In genomic region chr13:41001695-41002094, GRCh38 we compare ENCODE assay signal across 18 cellular contexts. TPM values are rescaled to one million over a fixed set of nuclear protein-coding genes. Genes with fewer than 3 reads are reported as not detected.
DNase-seq lines count a peak whose midpoint lies in the region; ATAC-seq, FAIRE-seq and TF ChIP-seq lines count a peak whose summit lies in the region.
"Had no signal": no experiment of that assay in that cellular context is flagged by ENCODE, and none has a peak within 500 bp of the region (broad histone marks: within the 10 kb centered on the region; RNA-seq: fewer than 3 reads in every experiment).

No MANE protein-coding gene starts in this region.

- FAIRE-seq in HepG2 (lab: Jason Lieb, UNC), result peak; percentile 80
- FAIRE-seq: GM18507 had no signal

- no peaks in the 10 kb centered on the region for H3K9me3 Mint-ChIP-seq in T-cell

- peak overlapping the region; percentile 85 for H3K27ac ChIP-seq in HepG2 (ENCODE audit: extremely low read length, insufficient read depth, low read length)
- H3K27ac ChIP-seq in right lobe of liver, result no peak overlapping the region

- 7% methylated on average over 5 of the region's 5 CpGs for WGBS in HepG2 (ENCODE audit: low lambda C conversion rate)
- 65% methylated on average over 5 of the region's 5 CpGs for WGBS in right lobe of liver (ENCODE audit: insufficient coverage, low coverage, low lambda C conversion rate, missing lambda C conversion rate)

- H3K27ac Mint-ChIP-seq in T-cell, result peak overlapping the region; percentile 70 to 90
- H3K27ac Mint-ChIP-seq: nephron progenitor cell had no signal

- BruUV-seq in HepG2 (replicated peaks; lab: Mats Ljungman, UMichigan), result no TSS peak

- CTCF ChIA-PET in HepG2 (lab: Yijun Ruan, JAX; ENCODE audit: low intra/inter-chr PET ratio, low total read pairs), result no interaction called here
- CTCF ChIA-PET in T-cell (lab: Charles Lee), result interaction anchor here (1.0 to 1.5 kb wide), 2 partner anchors 17 to 23 kb away, joined by 3 read pairs; no protein-coding TSS in a partner anchor

- DNase-seq in HepG2 (ENCODE audit: low spot score) (peak; percentile 90), right lobe of liver (no peak), T-cell (no peak), foreskin melanocyte (peak; percentile 18), cerebellum (ENCODE audit: low spot score) (no peak)
- DNase-seq: activated CD4-positive, CD25-positive, alpha-beta regulatory T cell treated with anti-CD3 and anti-CD28 coated beads, Interleukin-2, amount 50 U/mL, for 72 hours; cortex of kidney; NCI-H1436 treated with DMSO at 0.1 percent for 48 hours; NCI-H2227 treated with DMSO at 0.1 percent for 48 hours; nephron progenitor cell; SHP77; T-helper 9 cell had no signal

- POLR2A ChIA-PET in HepG2 (lab: Yijun Ruan, JAX), result no interaction called here
- POLR2A ChIA-PET in T-cell (lab: Charles Lee), result interaction anchor here in 1 of 2 donors (1.6 kb wide), 1 partner anchor 12 kb away, joined by 6 read pairs; no protein-coding TSS in a partner anchor

- TF ChIP-seq RAD21 in HepG2 (CRISPR knock-in tag; IDR thresholded peaks at IDR 0.05), result no peak

- TF ChIP-seq EP300 in HepG2 (IDR thresholded peaks at IDR 0.05; ENCODE audit: low read depth in 2 of 2, low read length in 2 of 2), result no peak; a peak in 1 of 4 replicates
- peak; percentile 31; the same call in 1 of the 2 replicates for TF ChIP-seq EP300 in HepG2 (CRISPR knock-in tag; IDR thresholded peaks at IDR 0.05; ENCODE audit: borderline replicate concordance)

- peaks cover 76 to 80% (median 77%) of the 10 kb centered on the region in 3 donors for H3K4me1 Mint-ChIP-seq in T-cell

- H3K4me3 ChIP-seq in HepG2 (replicated peaks in 1 of 3; ENCODE audit: insufficient read depth in 1 of 3, low read depth in 2 of 3, low read length in 3 of 3) (peak overlapping the region in 2 of 3 experiments; percentile 4 to 38; a peak in 2 of 6 replicates), right lobe of liver (no peak overlapping the region)
- H3K4me3 ChIP-seq: HAP-1, lung had no signal

- in situ Hi-C loops in HepG2 (cut with HindIII; ENCODE audit: extremely low pct_ligation_motif_present, low pct_unique_long_range_greater_than_20kb), result no loop called here

- H3K79me2 ChIP-seq in HepG2 (ENCODE audit: insufficient read depth, low read length), result peaks cover 97% of the 10 kb centered on the region

- H3K36me3 ChIP-seq in HepG2 (replicated peaks in 1 of 2; ENCODE audit: control insufficient read depth in 1 of 2, insufficient read depth in 2 of 2, low read length in 2 of 2) (peaks cover 2 to 9% of the 10 kb centered on the region in 2 experiments; a peak in 3 of 5 replicates), right lobe of liver (no peaks in the 10 kb centered on the region)
- H3K36me3 ChIP-seq: HAP-1 had no signal

- intact Hi-C loops in HepG2 (cut with micrococcal nuclease; ENCODE audit: unreplicated experiment) (loop anchor here (10.0 kb wide), 1 partner anchor 107 kb away; no protein-coding TSS in a partner anchor), right lobe of liver (cut with DNase I) (no loop called here)

- ATAC-seq in HepG2, result peak; percentile 97
- no peak for ATAC-seq in right lobe of liver
- ATAC-seq in T-cell (replicated peaks in 1 of 4), result no peak
- ATAC-seq in GM18519 (IDR thresholded peaks at IDR 0.05; ENCODE audit: low FRiP score, unreplicated experiment), result no peak
- no peak for ATAC-seq in GM21526 (IDR thresholded peaks at IDR 0.05; ENCODE audit: low FRiP score, unreplicated experiment)
- no peak for ATAC-seq in HG03139 (IDR thresholded peaks at IDR 0.05; ENCODE audit: unreplicated experiment)

- H4K20me1 ChIP-seq in HepG2 (ENCODE audit: insufficient read depth, low read length), result no peaks in the 10 kb centered on the region

- peak overlapping the region; percentile 54 for H3K4me2 ChIP-seq in HepG2 (ENCODE audit: low read depth, low read length)

- peak overlapping the region; percentile 67 for H3K9ac ChIP-seq in HepG2 (ENCODE audit: insufficient read depth, low read depth, low read length)

- peaks cover 82% of the 10 kb centered on the region for H3K4me1 ChIP-seq in HepG2 (ENCODE audit: insufficient read depth, low read length)
- H3K4me1 ChIP-seq in right lobe of liver, result peaks cover 0 to 28% (median 9%) of the 10 kb centered on the region in 4 donors
- H3K4me1 ChIP-seq: HAP-1 had no signal

- TF ChIP-seq CTCF in HepG2 (CRISPR knock-in tag; IDR thresholded peaks at IDR 0.05) (no peak), right lobe of liver (IDR thresholded peaks at IDR 0.05) (no peak)

- H3K27me3 ChIP-seq in HepG2 (ENCODE audit: control insufficient read depth in 1 of 2, insufficient read depth in 2 of 2, low read length in 2 of 2), result no peaks in the 10 kb centered on the region
- no peaks in the 10 kb centered on the region for H3K27me3 ChIP-seq in right lobe of liver

- peak overlapping the region in 2 of 3 donors; percentile 24 to 50 for H3K4me3 Mint-ChIP-seq in T-cell
- H3K4me3 Mint-ChIP-seq: nephron progenitor cell had no signal

- peaks cover 17% of the 10 kb centered on the region for H3K36me3 Mint-ChIP-seq in T-cell

- H3K9me3 ChIP-seq in HepG2 (ENCODE audit: low read length), result no peaks in the 10 kb centered on the region
- no peaks in the 10 kb centered on the region for H3K9me3 ChIP-seq in right lobe of liver
- H3K9me3 ChIP-seq: HAP-1 had no signal

- no peak overlapping the region for H2AFZ ChIP-seq in HepG2 (ENCODE audit: low read length)

- no peak for TF ChIP-seq POLR2A in HepG2 (IDR thresholded peaks at IDR 0.05; ENCODE audit: insufficient read depth in 1 of 2, low read depth in 2 of 2, low read length in 2 of 2)
- TF ChIP-seq POLR2A in right lobe of liver (IDR thresholded peaks at IDR 0.05), result no peak

- H3K27me3 Mint-ChIP-seq in T-cell, result no peaks in the 10 kb centered on the region

TF ChIP-seq in HepG2, 621 proteins besides CTCF, POLR2A, EP300 and RAD21 (continues in another document):
- no peak for TF ChIP-seq ETV6 (CRISPR knock-in tag; conservative IDR thresholded peaks at IDR 0.05)

RNA-seq across cellular contexts. Expression of gene ELF1, which starts 17.4 kb away (rescaled TPM):
- 71.5 and 91.5 TPM in 2 replicates for total RNA-seq in HepG2 (2016; rRNA removed; fragmentation: Illumina TruSeq; extraction: Trizol)
- total RNA-seq in HepG2 (2016; cell fraction: cytosol; rRNA removed; fragmentation: Illumina TruSeq; extraction: Trizol; ENCODE audit: low read depth), result 12.1 and 14.2 TPM in 2 replicates
- total RNA-seq in HepG2 (2016; cell fraction: insoluble cytoplasmic fraction; rRNA removed; fragmentation: Illumina TruSeq; extraction: Trizol), result 70.6 and 87.4 TPM in 2 replicates
- 24.5 and 26.2 TPM in 2 replicates for total RNA-seq in HepG2 (2016; cell fraction: membrane; rRNA removed; fragmentation: Illumina TruSeq; extraction: Trizol)
- total RNA-seq in HepG2 (2016; cell fraction: nucleus; rRNA removed; fragmentation: Illumina TruSeq; extraction: Trizol), result 78.4 and 79.2 TPM in 2 replicates
- polyA plus RNA-seq in HepG2 (2011; rRNA removed), result 24.6 and 26.5 TPM in 2 replicates
- polyA plus RNA-seq in HepG2 (2011; cell fraction: cytosol; rRNA removed), result 14.1 and 18.0 TPM in 2 replicates
- polyA plus RNA-seq in HepG2 (2011; cell fraction: nucleus; rRNA removed), result 15.7 and 16.1 TPM in 2 replicates
- 28.9 and 32.2 TPM in 2 replicates for polyA plus RNA-seq in HepG2 (2012)
- polyA plus RNA-seq in HepG2 (2016; cell fraction: cytosol; fragmentation: Illumina TruSeq; extraction: Trizol; ENCODE audit: low read depth), result 1.6 and 1.9 TPM in 2 replicates
- polyA plus RNA-seq in HepG2 (2016; cell fraction: insoluble cytoplasmic fraction; fragmentation: Illumina TruSeq; extraction: Trizol; ENCODE audit: low read depth), result 55.8 and 56.2 TPM in 2 replicates
- polyA plus RNA-seq in HepG2 (2016; cell fraction: membrane; fragmentation: Illumina TruSeq; extraction: Trizol; ENCODE audit: low read depth), result 6.4 and 6.6 TPM in 2 replicates
- polyA plus RNA-seq in HepG2 (2016; cell fraction: nucleus; fragmentation: Illumina TruSeq; extraction: Trizol; ENCODE audit: insufficient read depth, low read depth), result 46.4 and 47.1 TPM in 2 replicates
- 18.2 and 60.6 TPM in 2 replicates for polyA minus RNA-seq in HepG2 (2011; rRNA and poly(A)+ RNA removed; ENCODE audit: low replicate concordance)
- polyA minus RNA-seq in HepG2 (2011; cell fraction: cytosol; rRNA and poly(A)+ RNA removed), result 29.5 and 31.8 TPM in 2 replicates
- polyA minus RNA-seq in HepG2 (2011; cell fraction: nucleus; rRNA and poly(A)+ RNA removed), result 77.6 and 81.4 TPM in 2 replicates
- 10 to 100 TPM; 24.1 to 35.4 (median 31.0) TPM for total RNA-seq in right lobe of liver
- total RNA-seq in T-cell, result 100 to 1,000 TPM; 133 to 221 (median 146) TPM
- total RNA-seq in cerebellum, result 17.1 TPM

RNA-seq across cellular contexts. Expression of gene WBP4, which starts 59.6 kb away (rescaled TPM):
- total RNA-seq in HepG2 (2016; rRNA removed; fragmentation: Illumina TruSeq; extraction: Trizol) (11.7 and 16.8 TPM in 2 replicates), right lobe of liver (1 to 10 TPM; 3.8 to 6.9 (median 4.6) TPM), T-cell (1 to 10 TPM; 4.3 to 7.6 (median 4.8) TPM), cerebellum (9.3 TPM)
- 1.8 and 2.7 TPM in 2 replicates for total RNA-seq in HepG2 (2016; cell fraction: cytosol; rRNA removed; fragmentation: Illumina TruSeq; extraction: Trizol; ENCODE audit: low read depth)
- 12.5 and 16.9 TPM in 2 replicates for total RNA-seq in HepG2 (2016; cell fraction: insoluble cytoplasmic fraction; rRNA removed; fragmentation: Illumina TruSeq; extraction: Trizol)
- total RNA-seq in HepG2 (2016; cell fraction: membrane; rRNA removed; fragmentation: Illumina TruSeq; extraction: Trizol), result 4.5 and 4.9 TPM in 2 replicates
- total RNA-seq in HepG2 (2016; cell fraction: nucleus; rRNA removed; fragmentation: Illumina TruSeq; extraction: Trizol), result 8.6 and 8.7 TPM in 2 replicates
- 5.6 and 6.7 TPM in 2 replicates for polyA plus RNA-seq in HepG2 (2011; rRNA removed)
- polyA plus RNA-seq in HepG2 (2011; cell fraction: cytosol; rRNA removed), result 2.7 and 3.8 TPM in 2 replicates
- 2.8 and 4.4 TPM in 2 replicates for polyA plus RNA-seq in HepG2 (2011; cell fraction: nucleus; rRNA removed)
- polyA plus RNA-seq in HepG2 (2012), result 9.8 and 11.1 TPM in 2 replicates
- 1.0 and 1.1 TPM in 2 replicates for polyA plus RNA-seq in HepG2 (2016; cell fraction: cytosol; fragmentation: Illumina TruSeq; extraction: Trizol; ENCODE audit: low read depth)
- polyA plus RNA-seq in HepG2 (2016; cell fraction: insoluble cytoplasmic fraction; fragmentation: Illumina TruSeq; extraction: Trizol; ENCODE audit: low read depth), result 18.0 and 18.9 TPM in 2 replicates
- 2.6 and 3.2 TPM in 2 replicates for polyA plus RNA-seq in HepG2 (2016; cell fraction: membrane; fragmentation: Illumina TruSeq; extraction: Trizol; ENCODE audit: low read depth)
- 14.5 and 15.5 TPM in 2 replicates for polyA plus RNA-seq in HepG2 (2016; cell fraction: nucleus; fragmentation: Illumina TruSeq; extraction: Trizol; ENCODE audit: insufficient read depth, low read depth)
- polyA minus RNA-seq in HepG2 (2011; rRNA and poly(A)+ RNA removed; ENCODE audit: low replicate concordance), result 0.91 and 1.3 TPM in 2 replicates
- 3.2 and 3.7 TPM in 2 replicates for polyA minus RNA-seq in HepG2 (2011; cell fraction: cytosol; rRNA and poly(A)+ RNA removed)
- 8.1 and 9.2 TPM in 2 replicates for polyA minus RNA-seq in HepG2 (2011; cell fraction: nucleus; rRNA and poly(A)+ RNA removed)

Comparison
In these comparisons a context has a peak if more than half of its experiments do, and no peak if none do; other contexts are left out.
1. DNase-seq: peak in HepG2 (single experiment) and foreskin melanocyte (single experiment); none in right lobe of liver (0 of 3), T-cell (0 of 34) and cerebellum (single experiment).
2. H3K4me3 ChIP-seq: peak in HepG2 (2 of 3); none in right lobe of liver (0 of 3).